Comparison of ENCODE assay signal across 20 cellular contexts in genomic region chr5:94691270-94691669, GRCh38.
"Had no signal": no experiment of that assay in that cellular context is flagged by ENCODE, and none has a peak within 500 bp of the region (broad histone marks: within the 10 kb centered on the region; RNA-seq: fewer than 3 reads in every experiment).

No MANE protein-coding gene starts in this region.

- H3K9me3 ChIP-seq: ascending aorta, breast epithelium, lower lobe of right lung, thyroid gland had no signal

- H3K36me3 Mint-ChIP-seq: natural killer cell had no signal

- H3K4me1 ChIP-seq: ascending aorta, breast epithelium had no signal

- H3K9me3 Mint-ChIP-seq: activated naive CD4-positive, alpha-beta T cell treated with anti-CD3 and anti-CD28 coated beads, Interleukin-2, amount 50 U/mL, for 24 hours; activated T-cell treated with anti-CD3 and anti-CD28 coated beads, Interleukin-2, amount 50 U/mL, for 72 hours; natural killer cell had no signal

- H3K27me3 Mint-ChIP-seq: activated naive CD4-positive, alpha-beta T cell treated with anti-CD3 and anti-CD28 coated beads, Interleukin-2, amount 50 U/mL, for 24 hours had no signal

- H3K4me3 ChIP-seq: ascending aorta, breast epithelium, coronary artery, lower lobe of right lung, thyroid gland had no signal

- DNase-seq: activated CD4-positive, alpha-beta T cell treated with anti-CD3 and anti-CD28 coated beads, Interleukin-2, amount 50 U/mL, for 1 hour; activated CD4-positive, CD25-positive, alpha-beta regulatory T cell treated with anti-CD3 and anti-CD28 coated beads, Interleukin-2, amount 50 U/mL, for 72 hours; activated gamma-delta T cell; activated T-cell treated with anti-CD3 and anti-CD28 coated beads, Interleukin-2, amount 50 U/mL, for 72 hours; erythroblast; foreskin melanocyte; islet precursor cell; lower lobe of right lung; natural killer cell; occipital lobe; stimulated activated CD4-positive, alpha-beta T cell treated with anti-CD3 and anti-CD28 coated beads, Interleukin-12 subunit alpha, Interleukin-12 subunit beta, amount 100 ng/mL, for 4 hours; stimulated activated CD4-positive, alpha-beta T cell treated with anti-CD3 and anti-CD28 coated beads, Interleukin-1b, Interleukin-23, amount 100 ng/mL, for 48 hours; stimulated activated CD8-positive, alpha-beta memory T cell treated with anti-CD3 and anti-CD28 coated beads, Interleukin-4, amount 100 ng/mL, for 48 hours; stimulated activated naive CD4-positive, alpha-beta T cell treated with Interleukin-2 at 50 U/mL for 16 hours had no signal

- H3K27ac Mint-ChIP-seq: activated naive CD4-positive, alpha-beta T cell treated with anti-CD3 and anti-CD28 coated beads, Interleukin-2, amount 50 U/mL, for 24 hours; activated T-cell treated with anti-CD3 and anti-CD28 coated beads, Interleukin-2, amount 50 U/mL, for 72 hours; natural killer cell had no signal

- H3K27me3 ChIP-seq: ascending aorta, breast epithelium, thyroid gland had no signal

- H3K4me3 Mint-ChIP-seq: activated naive CD4-positive, alpha-beta T cell treated with anti-CD3 and anti-CD28 coated beads, Interleukin-2, amount 50 U/mL, for 24 hours; activated T-cell treated with anti-CD3 and anti-CD28 coated beads, Interleukin-2, amount 50 U/mL, for 72 hours; natural killer cell had no signal

- H3K36me3 ChIP-seq: ascending aorta, breast epithelium had no signal

- ATAC-seq: activated T-cell treated with anti-CD3 and anti-CD28 coated beads, Interleukin-2, amount 50 U/mL, for 72 hours; natural killer cell had no signal

- H3K27ac ChIP-seq: ascending aorta, breast epithelium, coronary artery, lower lobe of right lung, thyroid gland, VCaP had no signal
